Comparison of ENCODE assay signal across 19 cellular contexts in genomic region chr9:86676426-86676825, GRCh38.
"Had no signal": no experiment of that assay in that cellular context is flagged by ENCODE, and none has a peak within 500 bp of the region (broad histone marks: within the 10 kb centered on the region; RNA-seq: fewer than 3 reads in every experiment).

No MANE protein-coding gene starts in this region.

- H3K9me3 Mint-ChIP-seq: effector memory CD8-positive, alpha-beta T cell; natural killer cell had no signal

- H3K36me3 ChIP-seq: esophagus squamous epithelium, gastroesophageal sphincter, left lung, neutrophil, stomach, thyroid gland, upper lobe of left lung, uterus had no signal

- H3K36me3 Mint-ChIP-seq: natural killer cell had no signal

- H3K27ac Mint-ChIP-seq: dendritic cell treated with granulocyte-macrophage colony-stimulating factor and Interleukin-4, amounts not matched to agents 40 ng/mL and 50 ng/mL, for 4 days; effector memory CD8-positive, alpha-beta T cell; natural killer cell had no signal

- DNase-seq: cerebellar nuclear complex; effector memory CD8-positive, alpha-beta T cell; esophagus squamous epithelium; glutamatergic neuron; left lung; mucosa of descending colon; natural killer cell; psoas muscle; stimulated activated CD4-positive, alpha-beta T cell treated with anti-CD3 and anti-CD28 coated beads, Interleukin-12 subunit alpha, Interleukin-12 subunit beta, amount 100 ng/mL, for 4 hours; stimulated activated naive CD4-positive, alpha-beta T cell; stomach; thyroid gland; uterus had no signal

- H3K9me3 ChIP-seq: esophagus squamous epithelium, gastroesophageal sphincter, mucosa of descending colon, neutrophil, thyroid gland, upper lobe of left lung, uterus had no signal

- H3K27me3 Mint-ChIP-seq: dendritic cell treated with granulocyte-macrophage colony-stimulating factor and Interleukin-4, amounts not matched to agents 40 ng/mL and 50 ng/mL, for 4 days had no signal

- H3K4me1 ChIP-seq: esophagus squamous epithelium, left lung, psoas muscle, stomach, thyroid gland, upper lobe of left lung, uterus had no signal

- H3K27ac ChIP-seq: esophagus squamous epithelium, gastroesophageal sphincter, left lung, neutrophil, psoas muscle, skin epidermis, stomach, thyroid gland, upper lobe of left lung, uterus had no signal

- H3K27me3 ChIP-seq: esophagus squamous epithelium, gastroesophageal sphincter, left lung, neutrophil, stomach, thyroid gland, upper lobe of left lung, uterus had no signal

- H3K4me1 Mint-ChIP-seq: natural killer cell had no signal

- H3K4me3 ChIP-seq: esophagus squamous epithelium, gastroesophageal sphincter, left lung, lung, mucosa of descending colon, psoas muscle, skin epidermis, stomach, thyroid gland, upper lobe of left lung, uterus had no signal

- H3K4me3 Mint-ChIP-seq: dendritic cell treated with granulocyte-macrophage colony-stimulating factor and Interleukin-4, amounts not matched to agents 40 ng/mL and 50 ng/mL, for 4 days; effector memory CD8-positive, alpha-beta T cell; natural killer cell had no signal
